In genomic region chr12:90729741-90730140, GRCh38 we compare ENCODE assay signal across 16 cellular contexts.
DNase-seq lines count a peak whose midpoint lies in the region.
"Had no signal": no experiment of that assay in that cellular context is flagged by ENCODE, and none has a peak within 500 bp of the region (broad histone marks: within the 10 kb centered on the region; RNA-seq: fewer than 3 reads in every experiment).

No MANE protein-coding gene starts in this region.

- DNase-seq in LHCN-M2 (ENCODE audit: low read depth) (peak; percentile 59), astrocyte of the hippocampus (ENCODE audit: low read depth, low spot score) (peak; percentile 31), fibroblast of peridontal ligament (ENCODE audit: extremely low read depth) (peak; percentile 29), NCI-H2196 treated with DMSO at 0.1 percent for 48 hours (lab: John Stamatoyannopoulos, UW; ENCODE audit: unreplicated experiment) (no peak), SKM-1 treated with dmso at 0.1 percent for 144 hours (lab: John Stamatoyannopoulos, UW; ENCODE audit: unreplicated experiment) (no peak), NCI-H146 (lab: John Stamatoyannopoulos, UW) (no peak)
- no peak for DNase-seq in effector CD4-positive, alpha-beta T cell
- DNase-seq: activated gamma-delta T cell; Calu3; Karpas-422; left ventricle myocardium superior; NCI-H526 treated with DMSO at 0.1 percent for 48 hours; right lobe of liver; SHP77; stimulated activated naive B cell treated with anti-CD40 and anti-IgM and Interleukin-4, amounts not matched to agents 10 μg/mL and 1 μg/mL and 100 μg/mL, for 72 hours; T-helper 1 cell had no signal

Comparison
In these comparisons a context has a peak if more than half of its experiments do, and no peak if none do; other contexts are left out.
1. DNase-seq: peak in LHCN-M2 (single experiment), astrocyte of the hippocampus (single experiment) and fibroblast of peridontal ligament (single experiment); none in NCI-H2196 treated with DMSO at 0.1 percent for 48 hours (single experiment), effector CD4-positive, alpha-beta T cell (single experiment), SKM-1 treated with dmso at 0.1 percent for 144 hours (single experiment) and NCI-H146 (single experiment).